In genomic region chr7:77657427-77658331, GRCh38 we compare ENCODE assay signal across 9 cellular contexts. TPM values are rescaled to one million over a fixed set of nuclear protein-coding genes. Genes with fewer than 3 reads are reported as not detected.
A peak's percentile ranks its signal among the peaks of the same experiment; 100 is the strongest.
DNase-seq lines count a peak whose midpoint lies in the region; ATAC-seq and TF ChIP-seq lines count a peak whose summit lies in the region.
"Had no signal": no experiment of that assay in that cellular context is flagged by ENCODE, and none has a peak within 500 bp of the region (broad histone marks: within the 10 kb centered on the region; RNA-seq: fewer than 3 reads in every experiment).

No MANE protein-coding gene starts in this region.

- peak; percentile 44 for TF ChIP-seq CTCF in astrocyte of the spinal cord (IDR thresholded peaks at IDR 0.05; ENCODE audit: low read depth, low read length)

- no peaks in the 10 kb centered on the region for H3K9me3 ChIP-seq in MG63
- H3K9me3 ChIP-seq: BLaER1 had no signal

- no peaks in the 10 kb centered on the region for H3K27me3 ChIP-seq in MG63
- H3K27me3 ChIP-seq: BLaER1 had no signal

- H3K36me3 ChIP-seq in MG63 = no peaks in the 10 kb centered on the region; the same call in 1 of the 2 replicates

- H3K4me3 ChIP-seq in astrocyte of the spinal cord (ENCODE audit: low read depth, low read length) (no peak overlapping the region), MG63 (no peak overlapping the region)
- H3K4me3 ChIP-seq: BLaER1 had no signal

- in situ Hi-C loops in astrocyte of the spinal cord (cut with HindIII; ENCODE audit: low sequenced_read_pairs) = no loop called here

- ATAC-seq in HG02884 (IDR thresholded peaks at IDR 0.05; ENCODE audit: unreplicated experiment) = peak; percentile 54

- DNase-seq in NCI-H2107 treated with DMSO at 0.1 percent for 48 hours (lab: John Stamatoyannopoulos, UW; ENCODE audit: unreplicated experiment) (peak; percentile 63), NCI-H2107 (lab: John Stamatoyannopoulos, UW) (no peak), NCI-H460 (ENCODE audit: extremely low read depth, low read depth) (peak; percentile 48), astrocyte of the spinal cord (ENCODE audit: low read depth, low spot score) (peak; percentile 56), kidney glomerular epithelial cell (lab: John Stamatoyannopoulos, UW) (peak; percentile 45), COLO829 (ENCODE audit: low spot score) (no peak), MG63 (no peak)

RNA-seq across cellular contexts. Expression of gene RSBN1L, which starts 38.6 kb away (rescaled TPM):
- total RNA-seq in NCI-H460 (2014; rRNA removed; shearing (Covaris generic)) = 10.0 and 12.7 TPM in 2 replicates
- 6.7 and 10.9 TPM in 2 replicates for polyA plus RNA-seq in NCI-H460 (2014; cell fraction: nucleus; rRNA removed)
- total RNA-seq in MG63 (2014; rRNA removed; shearing (Covaris generic); ENCODE audit: low replicate concordance) = 11.2 and 19.1 TPM in 2 replicates

Comparison
In these comparisons a context has a peak if more than half of its experiments do, and no peak if none do; other contexts are left out.
1. DNase-seq: peak in NCI-H2107 treated with DMSO at 0.1 percent for 48 hours (single experiment), NCI-H460 (single experiment), astrocyte of the spinal cord (single experiment) and kidney glomerular epithelial cell (single experiment); none in NCI-H2107 (single experiment), COLO829 (single experiment) and MG63 (single experiment).